In the genomic region with DNA sequence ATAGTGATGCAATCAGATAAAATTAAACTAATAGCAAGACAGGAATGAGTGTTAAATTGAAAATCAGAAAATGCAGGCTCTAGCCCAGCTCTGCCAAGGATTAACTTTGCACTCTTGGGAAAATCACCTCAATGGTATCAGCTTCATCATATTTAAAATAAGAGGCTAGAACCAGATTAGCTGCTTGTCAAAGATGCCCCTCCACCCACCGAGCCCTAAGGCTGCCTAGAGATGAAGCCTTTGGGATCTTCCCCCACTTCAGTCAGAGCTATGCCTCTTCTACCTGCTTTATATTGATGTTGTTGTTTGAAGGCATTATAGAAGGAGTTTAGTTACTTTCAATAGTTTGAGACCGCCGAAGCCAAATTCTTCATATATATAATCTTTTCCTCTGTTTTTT, we compare ENCODE assay signal across 22 cellular contexts.
"Had no signal": no experiment of that assay in that cellular context is flagged by ENCODE, and none has a peak within 500 bp of the region (broad histone marks: within the 10 kb centered on the region; RNA-seq: fewer than 3 reads in every experiment).

No MANE protein-coding gene starts in this region.

- H3K9me3 Mint-ChIP-seq: naive thymus-derived CD8-positive, alpha-beta T cell had no signal

- H3K4me3 ChIP-seq: dorsolateral prefrontal cortex, esophagus muscularis mucosa, gastroesophageal sphincter, hepatocyte, right atrium auricular region, sigmoid colon, skin epidermis, stomach, thoracic aorta, transverse colon had no signal

- ATAC-seq: gastroesophageal sphincter; left colon; left ventricle myocardium superior; naive thymus-derived CD8-positive, alpha-beta T cell had no signal

- H3K4me1 ChIP-seq: stomach had no signal

- H3K27ac ChIP-seq: dorsolateral prefrontal cortex, esophagus muscularis mucosa, gastroesophageal sphincter, hepatocyte, neutrophil, right atrium auricular region, sigmoid colon, skin epidermis, stomach, thoracic aorta, transverse colon had no signal

- H3K4me1 Mint-ChIP-seq: naive thymus-derived CD8-positive, alpha-beta T cell had no signal

- H3K36me3 Mint-ChIP-seq: naive thymus-derived CD8-positive, alpha-beta T cell had no signal

- DNase-seq: cortex of kidney; dorsolateral prefrontal cortex; effector CD8-positive, alpha-beta T cell; glutamatergic neuron; left colon; left ventricle myocardium superior; mesendoderm; naive thymus-derived CD8-positive, alpha-beta T cell; posterior cingulate gyrus; sigmoid colon; stimulated activated CD4-positive, alpha-beta T cell treated with anti-CD3 and anti-CD28 coated beads, Interleukin-12 subunit alpha, Interleukin-12 subunit beta, amount 100 ng/mL, for 4 hours; stimulated activated naive CD4-positive, alpha-beta T cell; stomach; substantia nigra; transverse colon had no signal

- H3K9me3 ChIP-seq: esophagus muscularis mucosa, gastroesophageal sphincter, neutrophil, right atrium auricular region, sigmoid colon, stomach, thoracic aorta, transverse colon had no signal

- H3K36me3 ChIP-seq: esophagus muscularis mucosa, gastroesophageal sphincter, neutrophil, right atrium auricular region, sigmoid colon, stomach, thoracic aorta, transverse colon had no signal

- H3K4me3 Mint-ChIP-seq: naive thymus-derived CD8-positive, alpha-beta T cell had no signal

- H3K27ac Mint-ChIP-seq: naive thymus-derived CD8-positive, alpha-beta T cell had no signal

- H3K27me3 ChIP-seq: dorsolateral prefrontal cortex, esophagus muscularis mucosa, gastroesophageal sphincter, hepatocyte, neutrophil, right atrium auricular region, sigmoid colon, stomach, transverse colon had no signal
